8 cellular contexts compared by ENCODE assay signal in the genomic region with DNA sequence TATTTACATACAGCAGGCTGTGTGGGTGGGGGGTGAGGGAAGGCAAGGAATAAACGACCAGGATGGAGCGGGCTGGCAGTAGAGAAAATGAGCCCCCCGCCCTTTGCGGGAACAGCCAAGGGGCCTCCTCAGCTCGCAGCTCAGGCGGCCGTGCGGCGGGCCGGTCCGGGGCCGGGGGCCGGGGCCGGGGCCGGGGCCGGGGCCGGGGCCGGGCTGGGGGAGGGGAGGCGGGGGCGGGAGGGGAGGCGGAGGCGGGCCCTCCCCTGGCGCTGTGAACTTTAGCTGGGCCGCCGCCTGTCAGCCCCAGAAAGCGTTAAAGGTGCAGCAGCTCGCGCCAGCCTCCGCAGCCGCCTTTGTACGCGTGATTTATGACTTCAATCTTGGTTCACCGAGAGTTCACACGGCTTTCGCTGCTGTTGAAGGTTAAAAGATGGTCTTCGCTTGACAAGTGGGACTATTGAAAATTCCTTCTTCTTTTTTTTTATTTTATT. TPM values are rescaled to one million over a fixed set of nuclear protein-coding genes. Genes with fewer than 3 reads are reported as not detected.
DNase-seq lines count a peak whose midpoint lies in the region; ATAC-seq and TF ChIP-seq lines count a peak whose summit lies in the region.

No MANE protein-coding gene starts in this region.

- no peaks in the 10 kb centered on the region for H3K27me3 ChIP-seq in CD8-positive, alpha-beta T cell (ENCODE audit: insufficient read depth, low read length)
- no peaks in the 10 kb centered on the region for H3K27me3 ChIP-seq in adipocyte (replicated peaks; ENCODE audit: control insufficient read depth, insufficient read depth, low read length)
- no peaks in the 10 kb centered on the region for H3K27me3 ChIP-seq in SJCRH30

- H3K27ac ChIP-seq in CD8-positive, alpha-beta T cell (ENCODE audit: low read depth, low read length) = peak overlapping the region; percentile 48
- H3K27ac ChIP-seq in SJCRH30 = no peak overlapping the region

- peak overlapping the region; percentile 81 for H3K4me3 Mint-ChIP-seq in CD8-positive, alpha-beta T cell
- H3K4me3 Mint-ChIP-seq in progenitor cell of endocrine pancreas (ENCODE audit: low read depth) = peak overlapping the region; percentile 78

- DNase-seq in CD8-positive, alpha-beta T cell = peak; percentile 21 to 72 (median 54)
- DNase-seq in NCI-H774 (lab: John Stamatoyannopoulos, UW) (peak; percentile 8), adipocyte (ENCODE audit: low read depth) (no peak), progenitor cell of endocrine pancreas (ENCODE audit: low spot score, unreplicated experiment) (peak; percentile 45), SIG-M5 (lab: John Stamatoyannopoulos, UW) (no peak), SJCRH30 (no peak)

- H3K9me3 ChIP-seq in CD8-positive, alpha-beta T cell (ENCODE audit: low read length) = no peaks in the 10 kb centered on the region
- H3K9me3 ChIP-seq in adipocyte (ENCODE audit: control insufficient read depth, low read length) = no peaks in the 10 kb centered on the region
- H3K9me3 ChIP-seq in SJCRH30 (replicated peaks) = no peaks in the 10 kb centered on the region

- POLR2A ChIA-PET in CD8-positive, alpha-beta T cell (lab: Charles Lee) = interaction anchor here (0.7 to 1.1 kb wide), 4 partner anchors 9 to 102 kb away, joined by 3 to 4 read pairs (median 3); partner anchors contain the start of gene HOXC4

- no peaks in the 10 kb centered on the region for H3K36me3 ChIP-seq in CD8-positive, alpha-beta T cell (ENCODE audit: insufficient read depth, low read length)
- H3K36me3 ChIP-seq in adipocyte (ENCODE audit: control insufficient read depth, insufficient read depth, low read length, severe bottlenecking) (no peaks in the 10 kb centered on the region), SJCRH30 (no peaks in the 10 kb centered on the region)

- H3K27ac Mint-ChIP-seq in CD8-positive, alpha-beta T cell = peak overlapping the region; percentile 93
- H3K27ac Mint-ChIP-seq in progenitor cell of endocrine pancreas = peak overlapping the region; percentile 97

- peak overlapping the region; percentile 81 for H3K9ac ChIP-seq in adipocyte (ENCODE audit: low read length)

- intact Hi-C loops in CD8-positive, alpha-beta T cell (cut with DNase I, micrococcal nuclease) = loop anchor here in 1 of 2 experiments (2.0 to 5.0 kb wide), 2 partner anchors 50 to 106 kb away; partner anchors contain the start of genes HOXC5 and SMUG1

- H3K9me3 Mint-ChIP-seq in CD8-positive, alpha-beta T cell = no peaks in the 10 kb centered on the region
- H3K9me3 Mint-ChIP-seq in progenitor cell of endocrine pancreas (ENCODE audit: low read depth) = no peaks in the 10 kb centered on the region

- TF ChIP-seq CTCF in CD8-positive, alpha-beta T cell (IDR thresholded peaks at IDR 0.05) = no peak
- TF ChIP-seq CTCF in progenitor cell of endocrine pancreas (IDR thresholded peaks at IDR 0.05; ENCODE audit: unreplicated experiment) = no peak

- peak; percentile 42 for ATAC-seq in CD8-positive, alpha-beta T cell
- ATAC-seq in GM18870 (IDR thresholded peaks at IDR 0.05; ENCODE audit: unreplicated experiment) (no peak), GM19351 (IDR thresholded peaks at IDR 0.05; ENCODE audit: unreplicated experiment) (no peak)

- H3K27me3 Mint-ChIP-seq in CD8-positive, alpha-beta T cell (ENCODE audit: low read depth) = no peaks in the 10 kb centered on the region
- no peaks in the 10 kb centered on the region for H3K27me3 Mint-ChIP-seq in progenitor cell of endocrine pancreas

- CTCF ChIA-PET in CD8-positive, alpha-beta T cell (lab: Charles Lee) = interaction anchor here (0.6 to 1.1 kb wide), 2 partner anchors 74 to 109 kb away, joined by 3 to 4 read pairs; no protein-coding TSS in a partner anchor

- peaks cover 23% of the 10 kb centered on the region for H3K4me1 Mint-ChIP-seq in CD8-positive, alpha-beta T cell (ENCODE audit: low read depth)
- H3K4me1 Mint-ChIP-seq in progenitor cell of endocrine pancreas (ENCODE audit: low read depth) = peaks cover 73% of the 10 kb centered on the region

- H3K4me3 ChIP-seq in CD8-positive, alpha-beta T cell (ENCODE audit: low read depth, low read length) = peak overlapping the region; percentile 52
- H3K4me3 ChIP-seq in adipocyte (ENCODE audit: low read length) (peak overlapping the region; percentile 74), SJCRH30 (no peak overlapping the region)

- H3K4me1 ChIP-seq in CD8-positive, alpha-beta T cell (ENCODE audit: insufficient read depth, low read length) = peaks cover 10% of the 10 kb centered on the region
- H3K4me1 ChIP-seq in adipocyte (ENCODE audit: control insufficient read depth, insufficient read depth, low read length) (peaks cover 2% of the 10 kb centered on the region), SJCRH30 (no peaks in the 10 kb centered on the region)

- H3K36me3 Mint-ChIP-seq in CD8-positive, alpha-beta T cell = no peaks in the 10 kb centered on the region
- no peaks in the 10 kb centered on the region for H3K36me3 Mint-ChIP-seq in progenitor cell of endocrine pancreas (ENCODE audit: insufficient read depth)

RNA-seq across cellular contexts. Expression of gene HOXC4, which starts 28.8 kb away (rescaled TPM):
- under 1 TPM; 0.54 to 0.58 TPM for total RNA-seq in CD8-positive, alpha-beta T cell
- total RNA-seq in progenitor cell of endocrine pancreas = 19.6 and 19.8 TPM in 2 replicates
- total RNA-seq in SJCRH30 (2014; rRNA removed; shearing (Covaris generic)) = 4.7 and 6.3 TPM in 2 replicates

RNA-seq across cellular contexts. Expression of gene HOXC5, which starts 49.6 kb away (rescaled TPM):
- total RNA-seq in CD8-positive, alpha-beta T cell = not detected
- 2.7 and 4.6 TPM in 2 replicates for total RNA-seq in progenitor cell of endocrine pancreas
- not detected in 2 replicates for total RNA-seq in SJCRH30 (2014; rRNA removed; shearing (Covaris generic))

RNA-seq across cellular contexts. Expression of gene HOXC6, which starts 54.2 kb away (rescaled TPM):
- total RNA-seq in CD8-positive, alpha-beta T cell = not detected
- total RNA-seq in progenitor cell of endocrine pancreas = 0.17 and 0.27 TPM in 2 replicates
- 1.3 and 2.2 TPM in 2 replicates for total RNA-seq in SJCRH30 (2014; rRNA removed; shearing (Covaris generic))

Comparison
In these comparisons a context has a peak if more than half of its experiments do, and no peak if none do; other contexts are left out.
1. DNase-seq: peak in CD8-positive, alpha-beta T cell (7 of 7), NCI-H774 (single experiment) and progenitor cell of endocrine pancreas (single experiment); none in adipocyte (single experiment), SIG-M5 (single experiment) and SJCRH30 (0 of 2).